Comparison of ENCODE assay signal across 8 cellular contexts in the genomic region with DNA sequence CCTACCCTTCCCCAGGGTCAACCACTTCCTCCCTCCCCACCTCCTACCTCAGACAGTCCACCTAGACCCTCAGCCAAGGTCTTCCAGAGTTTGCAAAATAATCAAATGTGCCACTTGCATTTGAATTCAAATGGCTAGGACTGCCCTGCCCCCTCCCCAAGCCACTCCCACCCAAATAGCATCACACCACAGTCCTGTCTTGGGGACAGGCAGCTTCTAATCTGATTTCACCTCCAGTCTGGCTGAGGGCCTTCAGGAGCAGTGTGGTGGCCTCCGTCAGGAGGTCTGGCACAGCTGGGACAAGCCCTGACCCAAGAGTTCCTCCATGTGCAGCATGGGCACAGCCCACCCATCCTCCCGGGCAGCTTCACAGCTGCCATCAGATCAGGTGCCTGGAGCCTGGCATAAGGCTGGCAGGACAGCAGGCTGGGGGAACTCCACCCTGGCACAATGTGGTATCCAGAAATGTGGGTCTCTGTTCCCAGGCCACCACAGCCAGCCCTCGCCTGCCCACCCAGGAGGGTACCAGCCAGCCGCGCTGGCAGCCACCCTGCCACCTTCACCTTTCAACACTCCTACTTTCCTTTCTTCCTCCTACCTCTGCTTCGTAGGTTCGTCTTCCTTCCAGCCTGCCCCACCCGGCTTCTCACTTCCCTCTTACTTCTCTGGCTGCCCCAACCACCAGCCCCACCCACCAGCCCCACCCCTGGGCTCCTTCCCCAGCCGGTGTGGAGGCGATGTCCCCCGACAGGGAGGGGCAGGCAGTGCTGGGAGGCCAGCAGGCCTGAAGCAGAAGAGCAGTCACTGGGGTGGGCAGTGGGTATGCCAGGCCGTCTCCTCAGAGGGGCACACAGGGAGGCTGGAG. TPM values are rescaled to one million over a fixed set of nuclear protein-coding genes. Genes with fewer than 3 reads are reported as not detected.
DNase-seq lines count a peak whose midpoint lies in the region; ATAC-seq and TF ChIP-seq lines count a peak whose summit lies in the region.

A gene with protein sequence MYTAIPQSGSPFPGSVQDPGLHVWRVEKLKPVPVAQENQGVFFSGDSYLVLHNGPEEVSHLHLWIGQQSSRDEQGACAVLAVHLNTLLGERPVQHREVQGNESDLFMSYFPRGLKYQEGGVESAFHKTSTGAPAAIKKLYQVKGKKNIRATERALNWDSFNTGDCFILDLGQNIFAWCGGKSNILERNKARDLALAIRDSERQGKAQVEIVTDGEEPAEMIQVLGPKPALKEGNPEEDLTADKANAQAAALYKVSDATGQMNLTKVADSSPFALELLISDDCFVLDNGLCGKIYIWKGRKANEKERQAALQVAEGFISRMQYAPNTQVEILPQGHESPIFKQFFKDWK (minus strand): TSS at position 648 of the 865 bp plus-strand sequence. CDS start 8,221 bp downstream, outside the sequence.

- no peaks in the 10 kb centered on the region for H3K9me3 Mint-ChIP-seq in CD4-positive, alpha-beta T cell
- peaks cover under 1% of the 10 kb centered on the region for H3K9me3 Mint-ChIP-seq in activated CD8-positive, alpha-beta T cell treated with anti-CD3 and anti-CD28 coated beads for 36 hours

- POLR2A ChIA-PET in CD4-positive, alpha-beta T cell (lab: Charles Lee) = interaction anchor here (2.9 kb wide), 1 partner anchor 83 kb away, joined by 21 read pairs; a partner anchor contains a TSS
- POLR2A ChIA-PET in activated CD8-positive, alpha-beta T cell treated with anti-CD3 and anti-CD28 coated beads for 36 hours (lab: Charles Lee) = interaction anchor here (0.5 to 15.2 kb wide), 3 partner anchors 107 to 143 kb away, joined by 3 to 331 read pairs (median 3); a partner anchor contains a TSS

- H3K9me3 ChIP-seq in CD4-positive, alpha-beta T cell (ENCODE audit: control insufficient read depth, low read length) = no peaks in the 10 kb centered on the region
- H3K9me3 ChIP-seq in psoas muscle = no peaks in the 10 kb centered on the region

- peak; percentile 13 for ATAC-seq in CD4-positive, alpha-beta T cell (ENCODE audit: poor library complexity)
- ATAC-seq in GM21447 (IDR thresholded peaks at IDR 0.05; ENCODE audit: unreplicated experiment) = peak; percentile 72
- peak; percentile 21 for ATAC-seq in activated CD8-positive, alpha-beta T cell treated with anti-CD3 and anti-CD28 coated beads for 36 hours
- ATAC-seq in psoas muscle = peak in 1 of 4 donors; percentile 15

- peak in 7 of 10 experiments; percentile 17 to 51 (median 27) for DNase-seq in CD4-positive, alpha-beta T cell
- no peak for DNase-seq in Jurkat, Clone E6-1 (ENCODE audit: low read depth, low spot score)
- DNase-seq in activated CD8-positive, alpha-beta T cell treated with anti-CD3 and anti-CD28 coated beads for 36 hours = peak; percentile 61
- DNase-seq in fibroblast of villous mesenchyme (ENCODE audit: low read depth) (no peak), psoas muscle (peak; percentile 53 to 71), NCI-H748 (lab: John Stamatoyannopoulos, UW; ENCODE audit: unreplicated experiment) (no peak), glomerular visceral epithelial cell (ENCODE audit: extremely low spot score) (no peak)

- peak within 1 kb of the TSS; percentile 77 for H3K27ac Mint-ChIP-seq in CD4-positive, alpha-beta T cell
- H3K27ac Mint-ChIP-seq in activated CD8-positive, alpha-beta T cell treated with anti-CD3 and anti-CD28 coated beads for 36 hours = no peak within 1 kb of the TSS

- H3K4me1 ChIP-seq in psoas muscle = no peaks in the 10 kb centered on the region

- CTCF ChIA-PET in CD4-positive, alpha-beta T cell (lab: Charles Lee) = no interaction called here
- CTCF ChIA-PET in activated CD8-positive, alpha-beta T cell treated with anti-CD3 and anti-CD28 coated beads for 36 hours (lab: Charles Lee) = interaction anchor here (2.6 kb wide), 1 partner anchor 9 kb away, joined by 13 read pairs; a partner anchor contains a TSS

- H3K36me3 Mint-ChIP-seq in CD4-positive, alpha-beta T cell (ENCODE audit: low read depth) = no peaks in the 10 kb centered on the region
- peaks cover under 1% of the 10 kb centered on the region for H3K36me3 Mint-ChIP-seq in activated CD8-positive, alpha-beta T cell treated with anti-CD3 and anti-CD28 coated beads for 36 hours (ENCODE audit: low read depth)

- H3K4me3 ChIP-seq in Jurkat, Clone E6-1 (ENCODE audit: low read length) = peak within 1 kb of the TSS; percentile 62
- H3K4me3 ChIP-seq in fibroblast of villous mesenchyme (ENCODE audit: low read depth, low read length) (no peak within 1 kb of the TSS), psoas muscle (no peak within 1 kb of the TSS)

- peaks cover under 1% of the 10 kb centered on the region for H3K27me3 Mint-ChIP-seq in CD4-positive, alpha-beta T cell
- no peaks in the 10 kb centered on the region for H3K27me3 Mint-ChIP-seq in activated CD8-positive, alpha-beta T cell treated with anti-CD3 and anti-CD28 coated beads for 36 hours

- H3K27ac ChIP-seq in CD4-positive, alpha-beta T cell (ENCODE audit: low read depth, low read length) = peak within 1 kb of the TSS; percentile 31
- H3K27ac ChIP-seq in psoas muscle = no peak within 1 kb of the TSS

- peaks cover 67% of the 10 kb centered on the region for H3K4me1 Mint-ChIP-seq in CD4-positive, alpha-beta T cell (ENCODE audit: low read depth)
- H3K4me1 Mint-ChIP-seq in activated CD8-positive, alpha-beta T cell treated with anti-CD3 and anti-CD28 coated beads for 36 hours (ENCODE audit: low read depth) = peaks cover 49% of the 10 kb centered on the region

- no peaks in the 10 kb centered on the region for H3K36me3 ChIP-seq in psoas muscle (ENCODE audit: insufficient read depth in 1 of 2, low read depth in 1 of 2)

- 51 to 64% (median 51%) methylated on average over 12 of the region's 12 CpGs for WGBS in psoas muscle, 3 donors

- no peak for TF ChIP-seq CTCF in CD4-positive, alpha-beta T cell (IDR thresholded peaks at IDR 0.05)
- TF ChIP-seq CTCF in activated CD8-positive, alpha-beta T cell treated with anti-CD3 and anti-CD28 coated beads for 36 hours (IDR thresholded peaks at IDR 0.05) = no peak
- TF ChIP-seq CTCF in fibroblast of villous mesenchyme (IDR thresholded peaks at IDR 0.05; ENCODE audit: insufficient read depth, low read depth, low read length) (no peak), psoas muscle (IDR thresholded peaks at IDR 0.05) (no peak)

- intact Hi-C loops in CD4-positive, alpha-beta T cell (cut with DNase I, micrococcal nuclease) = loop anchor here (5.0 to 10.0 kb wide), 2 partner anchors 53 to 55 kb away; a partner anchor contains a TSS
- intact Hi-C loops in activated CD8-positive, alpha-beta T cell treated with anti-CD3 and anti-CD28 coated beads for 36 hours (cut with micrococcal nuclease) = no loop called here
- intact Hi-C loops in psoas muscle (cut with DNase I) = no loop called here

- H3K27me3 ChIP-seq in CD4-positive, alpha-beta T cell (ENCODE audit: control insufficient read depth, insufficient read depth, low read length) = no peaks in the 10 kb centered on the region
- H3K27me3 ChIP-seq in psoas muscle (ENCODE audit: insufficient read depth in 3 of 3, low read length in 2 of 3) = peaks cover 0 to 10% (median 3%) of the 10 kb centered on the region in 3 donors

- peak within 1 kb of the TSS; percentile 81 for H3K4me3 Mint-ChIP-seq in CD4-positive, alpha-beta T cell
- H3K4me3 Mint-ChIP-seq in activated CD8-positive, alpha-beta T cell treated with anti-CD3 and anti-CD28 coated beads for 36 hours = peak within 1 kb of the TSS; percentile 45

RNA-seq across cellular contexts. Expression of the gene that starts here (rescaled TPM):
- total RNA-seq in CD4-positive, alpha-beta T cell = 10 to 100 TPM; 21.7 to 23.3 TPM
- 469 TPM for polyA plus RNA-seq in Jurkat, Clone E6-1 (2012; ENCODE audit: insufficient read depth, insufficient read length)
- 10 to 100 TPM; 18.7 to 19.3 TPM for total RNA-seq in activated CD8-positive, alpha-beta T cell treated with anti-CD3 and anti-CD28 coated beads for 36 hours
- 56.6 and 75.7 TPM in 2 replicates for total RNA-seq in fibroblast of villous mesenchyme
- total RNA-seq in psoas muscle = 10 to 100 TPM in 1 of 4 donors, 1 to 10 TPM in 3; 4.2 to 11.1 (median 8.6) TPM
- polyA plus RNA-seq in psoas muscle = 10 to 100 TPM in 1 of 3 donors, 1 to 10 TPM in 2; 2.8 to 10.2 (median 6.6) TPM

Comparison
In these comparisons a context has a peak if more than half of its experiments do, and no peak if none do; other contexts are left out.
1. DNase-seq: peak in CD4-positive, alpha-beta T cell (7 of 10), activated CD8-positive, alpha-beta T cell treated with anti-CD3 and anti-CD28 coated beads for 36 hours (single experiment) and psoas muscle (2 of 2); none in Jurkat, Clone E6-1 (single experiment), fibroblast of villous mesenchyme (single experiment), NCI-H748 (single experiment) and glomerular visceral epithelial cell (single experiment).
2. intact Hi-C loops: an anchor here in CD4-positive, alpha-beta T cell (5.0 to 10.0 kb wide); none called in activated CD8-positive, alpha-beta T cell treated with anti-CD3 and anti-CD28 coated beads for 36 hours and psoas muscle.